Comparison of ENCODE assay signal across 10 cellular contexts in the genomic region with DNA sequence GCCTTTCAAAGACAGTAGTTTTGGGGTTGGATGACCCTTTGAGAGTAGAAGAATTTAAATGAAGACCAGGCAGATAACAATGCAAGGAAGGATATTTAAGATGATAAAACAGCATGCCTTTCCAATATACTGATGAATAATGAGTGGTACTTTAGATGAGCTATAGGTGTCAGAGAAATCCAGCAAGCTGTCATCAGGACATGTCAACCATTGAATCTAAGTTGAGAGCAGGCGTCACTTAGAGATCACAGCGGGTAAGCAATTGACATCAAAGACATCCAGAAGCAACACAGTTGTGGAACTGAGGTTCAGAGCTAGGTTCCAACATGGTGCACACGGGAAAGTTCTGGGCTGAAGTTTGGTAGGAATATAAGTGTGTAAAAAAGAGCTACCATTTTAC. TPM values are rescaled to one million over a fixed set of nuclear protein-coding genes. Genes with fewer than 3 reads are reported as not detected.
"Had no signal": no experiment of that assay in that cellular context is flagged by ENCODE, and none has a peak within 500 bp of the region (broad histone marks: within the 10 kb centered on the region; RNA-seq: fewer than 3 reads in every experiment).

No MANE protein-coding gene starts in this region.

- H3K9me3 ChIP-seq: HAP-1 had no signal

- H3K36me3 ChIP-seq: HAP-1 had no signal

- H3K4me1 ChIP-seq: HAP-1 had no signal

- DNase-seq: GM23248, GOT3, H7, H9, HCEC 1CT, HFFc6 had no signal

- H3K4me3 ChIP-seq: GM23248, GM23338, HAP-1 had no signal

- H2AFZ ChIP-seq: GM23248 had no signal

- H3K27ac ChIP-seq: GM23248 had no signal

- H3K4me2 ChIP-seq: GM23338 had no signal

- H3K9ac ChIP-seq: GM23248 had no signal

RNA-seq across cellular contexts. Expression of gene CCDC54, which starts 25.0 kb away (rescaled TPM):
- total RNA-seq: GM23248, GM23338, H1, H4, H7, H9, HFFc6 had no signal
- polyA plus RNA-seq: GM23338, H1 had no signal
